Comparison of ENCODE assay signal across 20 cellular contexts in genomic region chr7:49037348-49038210, GRCh38.
DNase-seq lines count a peak whose midpoint lies in the region; ATAC-seq and TF ChIP-seq lines count a peak whose summit lies in the region.
"Had no signal": no experiment of that assay in that cellular context is flagged by ENCODE, and none has a peak within 500 bp of the region (broad histone marks: within the 10 kb centered on the region; RNA-seq: fewer than 3 reads in every experiment).

No MANE protein-coding gene starts in this region.

- H3K36me3 ChIP-seq in HUES48 (ENCODE audit: control insufficient read depth, insufficient read depth, low read length) (no peaks in the 10 kb centered on the region), iPS-20b (ENCODE audit: insufficient read depth, low read depth, low read length) (no peaks in the 10 kb centered on the region)
- H3K36me3 ChIP-seq: Peyer's patch, SJCRH30 had no signal

- no peaks in the 10 kb centered on the region for H3K9me3 Mint-ChIP-seq in activated naive CD8-positive, alpha-beta T cell treated with anti-CD3 and anti-CD28 coated beads for 36 hours

- peak; percentile 15 for DNase-seq in astrocyte of the cerebellum (ENCODE audit: low read depth)
- no peak for DNase-seq in activated naive CD8-positive, alpha-beta T cell treated with anti-CD3 and anti-CD28 coated beads for 36 hours
- DNase-seq in OCI-M1 (lab: John Stamatoyannopoulos, UW), result no peak
- DNase-seq: CD4-positive, CD25-positive, alpha-beta regulatory T cell; GM23248; IMR-90; NCI-H1105; NCI-H2029 treated with DMSO at 0.1 percent for 48 hours; NCI-H345; NCI-H524; NCI-H774; NK-92 treated with Interleukin-12 subunit alpha and Interleukin-12 subunit beta, amount 100 ng/mL, for 24 hours; Peyer's patch; SJCRH30 had no signal

- no peak for TF ChIP-seq CTCF in astrocyte of the cerebellum (IDR thresholded peaks at IDR 0.05; ENCODE audit: low read depth, low read length, missing control alignments)

- H3K9me3 ChIP-seq in HUES48 (ENCODE audit: control insufficient read depth, insufficient read depth, low read length) (no peaks in the 10 kb centered on the region), iPS-20b (ENCODE audit: insufficient read depth, low read depth, low read length) (no peaks in the 10 kb centered on the region)
- H3K9me3 ChIP-seq: Peyer's patch, SJCRH30 had no signal

- peaks cover 48% of the 10 kb centered on the region for H3K4me1 ChIP-seq in HUES48 (ENCODE audit: control insufficient read depth, insufficient read depth, low read length)
- H3K4me1 ChIP-seq in iPS-20b (ENCODE audit: insufficient read depth, low read length), result peaks cover 36% of the 10 kb centered on the region
- H3K4me1 ChIP-seq: Peyer's patch, SJCRH30 had no signal

- no peaks in the 10 kb centered on the region for H3K27me3 Mint-ChIP-seq in activated naive CD8-positive, alpha-beta T cell treated with anti-CD3 and anti-CD28 coated beads for 36 hours
- H3K27me3 Mint-ChIP-seq: CD4-positive, CD25-positive, alpha-beta regulatory T cell had no signal

- H3K9ac ChIP-seq in HUES48 (ENCODE audit: low read depth, low read length), result no peak overlapping the region
- peak overlapping the region; percentile 24; the same call in 1 of the 2 replicates for H3K9ac ChIP-seq in iPS-20b (ENCODE audit: low read depth, low read length)
- H3K9ac ChIP-seq: GM23248, KMS-11 had no signal

- H3K4me1 Mint-ChIP-seq in activated naive CD8-positive, alpha-beta T cell treated with anti-CD3 and anti-CD28 coated beads for 36 hours, result no peaks in the 10 kb centered on the region
- H3K4me1 Mint-ChIP-seq: CD4-positive, CD25-positive, alpha-beta regulatory T cell had no signal

- no peak overlapping the region for H3K4me3 Mint-ChIP-seq in activated naive CD8-positive, alpha-beta T cell treated with anti-CD3 and anti-CD28 coated beads for 36 hours
- H3K4me3 Mint-ChIP-seq: CD4-positive, CD25-positive, alpha-beta regulatory T cell had no signal

- ATAC-seq in HG03469 (IDR thresholded peaks at IDR 0.05; ENCODE audit: unreplicated experiment) (no peak), HG02571 (IDR thresholded peaks at IDR 0.05; ENCODE audit: unreplicated experiment) (no peak)

- in situ Hi-C loops in astrocyte of the cerebellum (cut with HindIII; ENCODE audit: low sequenced_read_pairs), result no loop called here

- no peak overlapping the region for H3K27ac Mint-ChIP-seq in activated naive CD8-positive, alpha-beta T cell treated with anti-CD3 and anti-CD28 coated beads for 36 hours

- H3K27ac ChIP-seq in HUES48 (ENCODE audit: low read depth, low read length), result peak overlapping the region; percentile 86
- peak overlapping the region; percentile 71 for H3K27ac ChIP-seq in iPS-20b (ENCODE audit: low read length)
- H3K27ac ChIP-seq: GM23248, HL-60, KMS-11, Peyer's patch, SJCRH30 had no signal

- no peaks in the 10 kb centered on the region for H3K27me3 ChIP-seq in HUES48 (ENCODE audit: control insufficient read depth, insufficient read depth, low read length)
- no peaks in the 10 kb centered on the region for H3K27me3 ChIP-seq in iPS-20b (ENCODE audit: insufficient read depth, low read length)
- H3K27me3 ChIP-seq: Peyer's patch, SJCRH30 had no signal

- H3K36me3 Mint-ChIP-seq in activated naive CD8-positive, alpha-beta T cell treated with anti-CD3 and anti-CD28 coated beads for 36 hours, result no peaks in the 10 kb centered on the region
- H3K36me3 Mint-ChIP-seq: CD4-positive, CD25-positive, alpha-beta regulatory T cell had no signal

- H3K4me3 ChIP-seq in HUES48 (ENCODE audit: low read depth, low read length), result peak overlapping the region; percentile 35
- no peak overlapping the region for H3K4me3 ChIP-seq in astrocyte of the cerebellum (ENCODE audit: low read depth, low read length)
- peak overlapping the region; percentile 49 for H3K4me3 ChIP-seq in iPS-20b (ENCODE audit: low read length)
- H3K4me3 ChIP-seq: GM23248, Peyer's patch, SJCRH30 had no signal
